In genomic region chr12:77231548-77231947, GRCh38 we compare ENCODE assay signal across 10 cellular contexts.
DNase-seq lines count a peak whose midpoint lies in the region; ATAC-seq, FAIRE-seq and TF ChIP-seq lines count a peak whose summit lies in the region.
"Had no signal": no experiment of that assay in that cellular context is flagged by ENCODE, and none has a peak within 500 bp of the region (broad histone marks: within the 10 kb centered on the region; RNA-seq: fewer than 3 reads in every experiment).

No MANE protein-coding gene starts in this region.

- H3K9me3 ChIP-seq in SK-N-SH: no peaks in the 10 kb centered on the region

- peak overlapping the region; percentile 56 for H3K4me2 ChIP-seq in SK-N-SH

- H2AFZ ChIP-seq in SK-N-SH (ENCODE audit: low read depth): peak overlapping the region; percentile 63

- no peak for TF ChIP-seq RAD21 in SK-N-SH (IDR thresholded peaks at IDR 0.05; ENCODE audit: low read length)

- DNase-seq in SK-N-SH (peak; percentile 30), fibroblast of mammary gland (ENCODE audit: low read depth) (peak; percentile 83), posterior vena cava (ENCODE audit: low spot score) (peak; percentile 90), HTR-8/SVneo (ENCODE audit: insufficient read length, low spot score) (no peak), NCI-H2227 (lab: John Stamatoyannopoulos, UW; ENCODE audit: unreplicated experiment) (no peak), GOT3 (lab: John Stamatoyannopoulos, UW) (no peak)
- DNase-seq: activated CD4-positive, CD25-positive, alpha-beta regulatory T cell treated with anti-CD3 and anti-CD28 coated beads, Interleukin-2, amount 50 U/mL, for 72 hours; NCI-H510A treated with DMSO at 0.1 percent for 48 hours had no signal

- H3K27ac ChIP-seq in C4-2B: peak overlapping the region; percentile 25; the same call in 1 of the 2 replicates
- H3K27ac ChIP-seq in SK-N-SH (ENCODE audit: low read depth in 2 of 2, low read length in 1 of 2): peak overlapping the region; percentile 36 to 74; a peak in 3 of 4 replicates

- POLR2A ChIA-PET in SK-N-SH (lab: Yijun Ruan, JAX): no interaction called here

- H3K79me2 ChIP-seq in SK-N-SH (ENCODE audit: insufficient read depth): no peaks in the 10 kb centered on the region

- peak; percentile 43 to 52; a peak in 2 of 4 replicates for TF ChIP-seq EP300 in SK-N-SH (IDR thresholded peaks at IDR 0.05; ENCODE audit: borderline replicate concordance in 1 of 2, low read depth in 1 of 2, low read length in 1 of 2)

- H3K27me3 ChIP-seq in SK-N-SH (ENCODE audit: insufficient read depth): no peaks in the 10 kb centered on the region

- TF ChIP-seq CTCF in C4-2B (conservative IDR thresholded peaks at IDR 0.05) (no peak), SK-N-SH (IDR thresholded peaks at IDR 0.05) (no peak), fibroblast of mammary gland (conservative IDR thresholded peaks at IDR 0.05; ENCODE audit: control insufficient read depth, insufficient read depth, low read depth, low read length) (no peak)

- intact Hi-C loops in posterior vena cava (cut with DNase I): no loop called here

- H3K4me1 ChIP-seq in SK-N-SH (ENCODE audit: control insufficient read depth in 1 of 2, insufficient read depth in 2 of 2, low read depth in 1 of 2, low read length in 1 of 2): peaks cover 8 to 16% of the 10 kb centered on the region in 2 experiments; a peak in 3 of 4 replicates

- 3% methylated on average over 6 of the region's 6 CpGs for WGBS in SK-N-SH (ENCODE audit: low lambda C conversion rate)

- H3K4me3 ChIP-seq in SK-N-SH (ENCODE audit: low read depth in 2 of 2, low read length in 1 of 2) (no peak overlapping the region; a peak in 1 of 4 replicates), fibroblast of mammary gland (ENCODE audit: control insufficient read depth, low read depth, low read length) (no peak overlapping the region)

- ATAC-seq in GM21723 (IDR thresholded peaks at IDR 0.05; ENCODE audit: unreplicated experiment): no peak

- H3K9ac ChIP-seq in SK-N-SH: peak overlapping the region; percentile 14; the same call in 1 of the 2 replicates

- H4K20me1 ChIP-seq in SK-N-SH (ENCODE audit: insufficient read depth): no peaks in the 10 kb centered on the region

- CTCF ChIA-PET in SK-N-SH (lab: Yijun Ruan, JAX): no interaction called here

- H3F3A ChIP-seq in SK-N-SH (replicated peaks; ENCODE audit: insufficient read depth): peaks cover 23% of the 10 kb centered on the region

- no peaks in the 10 kb centered on the region for H3K36me3 ChIP-seq in SK-N-SH (replicated peaks in 1 of 2; ENCODE audit: control insufficient read depth in 1 of 2, insufficient read depth in 2 of 2, low read length in 1 of 2)

- no peak for FAIRE-seq in HTR-8/SVneo (lab: Jason Lieb, UNC)

- H3K9me2 ChIP-seq in SK-N-SH: no peaks in the 10 kb centered on the region

TF ChIP-seq in SK-N-SH, 30 proteins besides CTCF, POLR2A, EP300 and RAD21:
- TF ChIP-seq JUND (IDR thresholded peaks at IDR 0.05) (peak; percentile 43; the same call in 1 of the 2 replicates), NFIC (IDR thresholded peaks at IDR 0.05; ENCODE audit: borderline replicate concordance) (peak; percentile 88), RCOR1 (IDR thresholded peaks at IDR 0.05; ENCODE audit: low read length) (peak; percentile 86), FOXJ3 (CRISPR knock-in tag; IDR thresholded peaks at IDR 0.05) (no peak), MAX (IDR thresholded peaks at IDR 0.05; ENCODE audit: low read depth) (peak; percentile 44; the same call in 1 of the 2 replicates), USF2 (IDR thresholded peaks at IDR 0.05; ENCODE audit: borderline replicate concordance, low read depth, low read length) (no peak), USF1 (IDR thresholded peaks at IDR 0.05; ENCODE audit: borderline replicate concordance, low read depth) (no peak), RXRA (IDR thresholded peaks at IDR 0.05; ENCODE audit: borderline replicate concordance, low read depth) (no peak), MXI1 (IDR thresholded peaks at IDR 0.05; ENCODE audit: low read depth, low read length) (no peak), TCF12 (IDR thresholded peaks at IDR 0.05) (peak; percentile 57), ZBTB33 (IDR thresholded peaks at IDR 0.05; ENCODE audit: borderline replicate concordance, low read depth) (no peak), TEAD4 (IDR thresholded peaks at IDR 0.05; ENCODE audit: borderline replicate concordance, insufficient read depth) (peak; percentile 64; the same call in 1 of the 2 replicates), CHD2 (IDR thresholded peaks at IDR 0.05; ENCODE audit: low read length, partially characterized antibody) (no peak), TAF1 (IDR thresholded peaks at IDR 0.05; ENCODE audit: borderline replicate concordance, low read depth, low read length) (no peak), FOSL2 (IDR thresholded peaks at IDR 0.05; ENCODE audit: borderline replicate concordance, low read depth) (0 out of 2 replicates have a peak, but pooled peaks have one; percentile 17), PBX3 (IDR thresholded peaks at IDR 0.05) (peak; percentile 33; the same call in 1 of the 2 replicates), ELF1 (IDR thresholded peaks at IDR 0.05) (no peak), GATA2 (CRISPR knock-in tag; IDR thresholded peaks at IDR 0.05) (peak; percentile 64), POLR2AphosphoS5 (IDR thresholded peaks at IDR 0.05; ENCODE audit: low read depth, low read length) (peak; percentile 18; the same call in 1 of the 2 replicates), IRF3 (IDR thresholded peaks at IDR 0.05; ENCODE audit: low read depth, low read length) (no peak)

Comparison
In these comparisons a context has a peak if more than half of its experiments do, and no peak if none do; other contexts are left out.
1. DNase-seq: peak in SK-N-SH (single experiment), fibroblast of mammary gland (single experiment) and posterior vena cava (single experiment); none in HTR-8/SVneo (single experiment), NCI-H2227 (single experiment) and GOT3 (single experiment).